In genomic region chr3:79516795-79517194, GRCh38 we compare ENCODE assay signal across 1 cellular context.
TF ChIP-seq lines count a peak whose summit lies in the region.

No MANE protein-coding gene starts in this region.

TF ChIP-seq in GM23338, 12 proteins besides CTCF, POLR2A, EP300 and RAD21 (continued from another document):
- TF ChIP-seq ETS1 (IDR thresholded peaks at IDR 0.05) (no peak), STAT1 (IDR thresholded peaks at IDR 0.05; ENCODE audit: unreplicated experiment) (no peak), EZH2 (IDR thresholded peaks at IDR 0.05; ENCODE audit: low read depth, unreplicated experiment) (no peak), ZNF462 (CRISPR knock-in tag; IDR thresholded peaks at IDR 0.05) (no peak), ZNF331 (CRISPR knock-in tag; IDR thresholded peaks at IDR 0.05; ENCODE audit: low read depth) (no peak)
